In genomic region chr5:14261237-14261636, GRCh38 we compare ENCODE assay signal across 16 cellular contexts.
A peak's percentile ranks its signal among the peaks of the same experiment; 100 is the strongest.
DNase-seq lines count a peak whose midpoint lies in the region; ATAC-seq and TF ChIP-seq lines count a peak whose summit lies in the region.
"Had no signal": no experiment of that assay in that cellular context is flagged by ENCODE, and none has a peak within 500 bp of the region (broad histone marks: within the 10 kb centered on the region; RNA-seq: fewer than 3 reads in every experiment).

No MANE protein-coding gene starts in this region.

- intact Hi-C loops in lower lobe of right lung (cut with DNase I), result no loop called here

- no peak for TF ChIP-seq CTCF in endothelial cell (IDR thresholded peaks at IDR 0.05; ENCODE audit: unreplicated experiment)
- TF ChIP-seq CTCF in WERI-Rb-1 (IDR thresholded peaks at IDR 0.05; ENCODE audit: low read depth, low read length), result no peak
- no peak for TF ChIP-seq CTCF in lower lobe of right lung (IDR thresholded peaks at IDR 0.05)

- no peaks in the 10 kb centered on the region for H3K36me3 ChIP-seq in HUES64 (ENCODE audit: insufficient read depth, low read length)
- no peaks in the 10 kb centered on the region for H3K36me3 ChIP-seq in WERI-Rb-1
- no peaks in the 10 kb centered on the region for H3K36me3 ChIP-seq in lower lobe of right lung
- H3K36me3 ChIP-seq: adrenal gland, gastrocnemius medialis, SJCRH30, tibial artery had no signal

- DNase-seq in endothelial cell (ENCODE audit: low spot score), result no peak
- no peak for DNase-seq in stimulated activated naive B cell treated with anti-CD40 and anti-IgM and Interleukin-4, amounts not matched to agents 10 μg/mL and 1 μg/mL and 100 μg/mL, for 72 hours
- DNase-seq in stimulated activated CD4-positive, alpha-beta T cell treated with anti-CD3 and anti-CD28 coated beads, Interleukin-4, amount 100 ng/mL, for 4 hours, result no peak
- no peak for DNase-seq in WERI-Rb-1
- DNase-seq in lower lobe of right lung, result no peak
- DNase-seq: activated T-cell treated with anti-CD3 and anti-CD28 coated beads, Interleukin-2, amount 50 U/mL, for 1 hour; adrenal gland; gastrocnemius medialis; kidney; naive thymus-derived CD4-positive, alpha-beta T cell; NCI-H510A; SJCRH30; tibial artery had no signal

- peak overlapping the region; percentile 37 for H3K4me3 Mint-ChIP-seq in endothelial cell (ENCODE audit: unreplicated experiment)
- H3K4me3 Mint-ChIP-seq in stimulated activated naive B cell treated with anti-CD40 and anti-IgM and Interleukin-4, amounts not matched to agents 10 μg/mL and 1 μg/mL and 100 μg/mL, for 72 hours, result no peak overlapping the region
- H3K4me3 Mint-ChIP-seq: dendritic cell treated with granulocyte-macrophage colony-stimulating factor and Interleukin-4, amounts not matched to agents 40 ng/mL and 50 ng/mL, for 4 days; naive thymus-derived CD4-positive, alpha-beta T cell had no signal

- ATAC-seq in GM19397 (IDR thresholded peaks at IDR 0.05; ENCODE audit: unreplicated experiment) (peak; percentile 39), lower lobe of right lung (no peak)
- no peak for ATAC-seq in stimulated activated naive B cell treated with anti-CD40 and anti-IgM and Interleukin-4, amounts not matched to agents 10 μg/mL and 1 μg/mL and 100 μg/mL, for 72 hours (replicated peaks)
- ATAC-seq: gastrocnemius medialis; naive thymus-derived CD4-positive, alpha-beta T cell had no signal

- H3K27ac ChIP-seq in HUES64 (ENCODE audit: low read depth, low read length) (peak overlapping the region; percentile 22), WERI-Rb-1 (no peak overlapping the region), lower lobe of right lung (no peak overlapping the region)
- H3K27ac ChIP-seq: adrenal gland, gastrocnemius medialis, SJCRH30, tibial artery had no signal

- no peak overlapping the region for H3K9ac ChIP-seq in HUES64 (ENCODE audit: low read depth, low read length)

- H3K27me3 Mint-ChIP-seq in endothelial cell (ENCODE audit: unreplicated experiment), result no peaks in the 10 kb centered on the region
- no peaks in the 10 kb centered on the region for H3K27me3 Mint-ChIP-seq in stimulated activated naive B cell treated with anti-CD40 and anti-IgM and Interleukin-4, amounts not matched to agents 10 μg/mL and 1 μg/mL and 100 μg/mL, for 72 hours
- H3K27me3 Mint-ChIP-seq: dendritic cell treated with granulocyte-macrophage colony-stimulating factor and Interleukin-4, amounts not matched to agents 40 ng/mL and 50 ng/mL, for 4 days had no signal

- peak overlapping the region; percentile 92 for H3K27ac Mint-ChIP-seq in endothelial cell (ENCODE audit: unreplicated experiment)
- peak overlapping the region; percentile 57 for H3K27ac Mint-ChIP-seq in stimulated activated naive B cell treated with anti-CD40 and anti-IgM and Interleukin-4, amounts not matched to agents 10 μg/mL and 1 μg/mL and 100 μg/mL, for 72 hours
- H3K27ac Mint-ChIP-seq: dendritic cell treated with granulocyte-macrophage colony-stimulating factor and Interleukin-4, amounts not matched to agents 40 ng/mL and 50 ng/mL, for 4 days; naive thymus-derived CD4-positive, alpha-beta T cell had no signal

- no peaks in the 10 kb centered on the region for H3K9me3 Mint-ChIP-seq in endothelial cell (ENCODE audit: unreplicated experiment)
- H3K9me3 Mint-ChIP-seq in stimulated activated naive B cell treated with anti-CD40 and anti-IgM and Interleukin-4, amounts not matched to agents 10 μg/mL and 1 μg/mL and 100 μg/mL, for 72 hours, result peaks cover 4 to 5% of the 10 kb centered on the region in 2 donors

- H3K4me1 ChIP-seq in HUES64 (ENCODE audit: insufficient read depth, low read length) (peaks cover 97% of the 10 kb centered on the region), lower lobe of right lung (peaks cover 41% of the 10 kb centered on the region)

- H3K9me3 ChIP-seq in HUES64 (ENCODE audit: insufficient read depth, low read depth, low read length), result no peaks in the 10 kb centered on the region; the same call in 1 of the 2 replicates
- H3K9me3 ChIP-seq in WERI-Rb-1 (ENCODE audit: severe bottlenecking), result no peaks in the 10 kb centered on the region
- no peaks in the 10 kb centered on the region for H3K9me3 ChIP-seq in lower lobe of right lung
- H3K9me3 ChIP-seq: adrenal gland, gastrocnemius medialis, SJCRH30, tibial artery had no signal

- WGBS in HUES64, result 60% methylated on average over 5 of the region's 5 CpGs

- H3K27me3 ChIP-seq in HUES64 (ENCODE audit: insufficient read depth, low read length), result no peaks in the 10 kb centered on the region
- no peaks in the 10 kb centered on the region for H3K27me3 ChIP-seq in WERI-Rb-1 (ENCODE audit: insufficient read depth, low read depth, severe bottlenecking)
- no peaks in the 10 kb centered on the region for H3K27me3 ChIP-seq in lower lobe of right lung (ENCODE audit: low read depth)
- H3K27me3 ChIP-seq: adrenal gland, gastrocnemius medialis, SJCRH30, tibial artery had no signal

- peaks cover under 1% of the 10 kb centered on the region for H3K36me3 Mint-ChIP-seq in endothelial cell (ENCODE audit: low read depth, unreplicated experiment)
- peaks cover 7% of the 10 kb centered on the region in 2 donors for H3K36me3 Mint-ChIP-seq in stimulated activated naive B cell treated with anti-CD40 and anti-IgM and Interleukin-4, amounts not matched to agents 10 μg/mL and 1 μg/mL and 100 μg/mL, for 72 hours
- H3K36me3 Mint-ChIP-seq: naive thymus-derived CD4-positive, alpha-beta T cell had no signal

- H3K4me3 ChIP-seq in HUES64 (ENCODE audit: low read length), result no peak overlapping the region
- H3K4me3 ChIP-seq in WERI-Rb-1 (ENCODE audit: low read depth, low read length), result no peak overlapping the region
- no peak overlapping the region for H3K4me3 ChIP-seq in lower lobe of right lung
- H3K4me3 ChIP-seq: adrenal gland, gastrocnemius medialis, SJCRH30, tibial artery had no signal

- H3K4me1 Mint-ChIP-seq in endothelial cell (ENCODE audit: unreplicated experiment), result peaks cover 67% of the 10 kb centered on the region
- H3K4me1 Mint-ChIP-seq in stimulated activated naive B cell treated with anti-CD40 and anti-IgM and Interleukin-4, amounts not matched to agents 10 μg/mL and 1 μg/mL and 100 μg/mL, for 72 hours, result peaks cover 46 to 72% of the 10 kb centered on the region in 2 donors
